29 cellular contexts compared by ENCODE assay signal in the genomic region with DNA sequence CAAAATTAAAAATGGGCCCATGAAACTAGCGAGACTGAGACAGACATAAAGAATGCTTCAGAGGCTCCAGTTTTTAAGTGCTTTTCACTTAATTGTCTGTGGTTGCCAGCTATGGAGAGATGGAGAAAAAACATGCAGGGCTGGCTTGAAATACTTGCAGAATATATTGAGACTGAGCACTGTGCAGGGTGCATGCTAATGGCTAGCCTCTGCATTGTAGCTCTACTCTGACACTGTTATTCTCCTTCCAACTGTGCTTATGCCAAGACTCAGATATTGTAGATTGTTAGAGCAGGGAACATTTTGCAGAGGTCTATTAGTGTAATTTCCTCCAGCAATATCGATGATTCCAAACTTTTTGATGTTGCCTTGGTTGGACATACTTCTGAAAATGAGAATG.
"Had no signal": no experiment of that assay in that cellular context is flagged by ENCODE, and none has a peak within 500 bp of the region (broad histone marks: within the 10 kb centered on the region; RNA-seq: fewer than 3 reads in every experiment).

No MANE protein-coding gene starts in this region.

- H3K36me3 ChIP-seq: esophagus muscularis mucosa, left ventricle myocardium inferior, ovary, prostate gland, sigmoid colon, tibial artery, upper lobe of right lung had no signal

- H3K9me3 ChIP-seq: esophagus muscularis mucosa, left ventricle myocardium inferior, ovary, prostate gland, sigmoid colon, tibial artery, upper lobe of right lung had no signal

- DNase-seq: activated CD4-positive, alpha-beta memory T cell treated with anti-CD3 and anti-CD28 coated beads, Interleukin-2, amount 10 ng/mL, durations not matched to agents 7 days and 5 days; activated CD4-positive, alpha-beta T cell treated with anti-CD3 and anti-CD28 coated beads for 1 hour; activated CD4-positive, alpha-beta T cell treated with anti-CD3 and anti-CD28 coated beads, Interleukin-2, amount 10 ng/mL, durations not matched to agents 7 days and 5 days; activated CD8-positive, alpha-beta memory T cell treated with anti-CD3 and anti-CD28 coated beads, Interleukin-2, amount 50 U/mL, for 48 hours; activated gamma-delta T cell; activated naive CD4-positive, alpha-beta T cell treated with anti-CD3 and anti-CD28 coated beads, Interleukin-2, amount 10 ng/mL, durations not matched to agents 7 days and 5 days; activated naive CD8-positive, alpha-beta T cell treated with anti-CD3 and anti-CD28 coated beads, Interleukin-2, amount 10 ng/mL, durations not matched to agents 7 days and 5 days; activated T-cell treated with anti-CD3 and anti-CD28 coated beads, Interleukin-2, amount 50 U/mL, for 24 hours; dermis blood vessel endothelial cell; effector CD4-positive, alpha-beta T cell; foreskin keratinocyte; islet precursor cell; left ventricle myocardium inferior; naive thymus-derived CD4-positive, alpha-beta T cell; ovary; sigmoid colon; small intestine; stimulated activated CD4-positive, alpha-beta T cell treated with anti-CD3 and anti-CD28 coated beads, Interleukin-4, amount 100 ng/mL, for 4 hours; stimulated activated CD8-positive, alpha-beta memory T cell treated with anti-CD3 and anti-CD28 coated beads, Interleukin-4, amount 100 ng/mL, for 48 hours; stimulated activated naive CD8-positive, alpha-beta T cell treated with anti-CD3 and anti-CD28 coated beads, Interleukin-15, amount 100 ng/mL, for 72 hours; T-helper 17 cell; T1000; tibial artery; upper lobe of right lung had no signal

- H3K4me1 ChIP-seq: esophagus muscularis mucosa, foreskin keratinocyte, left ventricle myocardium inferior, prostate gland, sigmoid colon, tibial artery, upper lobe of right lung had no signal

- ATAC-seq: foreskin keratinocyte; naive thymus-derived CD4-positive, alpha-beta T cell; stimulated activated memory B cell treated with anti-CD40 and anti-IgM and Interleukin-4, amounts not matched to agents 10 μg/mL and 1 μg/mL and 100 μg/mL, for 72 hours; stimulated activated naive CD8-positive, alpha-beta T cell treated with anti-CD3 and anti-CD28 coated beads, Interleukin-15, amount 100 ng/mL, for 72 hours; T-helper 17 cell; upper lobe of right lung; WTC11 had no signal

- H3K27me3 ChIP-seq: esophagus muscularis mucosa, foreskin keratinocyte, hepatocyte, ovary, sigmoid colon, tibial artery, upper lobe of right lung had no signal

- H3K4me3 ChIP-seq: esophagus muscularis mucosa, hepatocyte, left ventricle myocardium inferior, ovary, prostate gland, sigmoid colon, tibial artery, upper lobe of right lung had no signal

- H3K27ac ChIP-seq: esophagus muscularis mucosa, foreskin keratinocyte, hepatocyte, left ventricle myocardium inferior, ovary, prostate gland, sigmoid colon, tibial artery, upper lobe of right lung had no signal
